In the genomic region with DNA sequence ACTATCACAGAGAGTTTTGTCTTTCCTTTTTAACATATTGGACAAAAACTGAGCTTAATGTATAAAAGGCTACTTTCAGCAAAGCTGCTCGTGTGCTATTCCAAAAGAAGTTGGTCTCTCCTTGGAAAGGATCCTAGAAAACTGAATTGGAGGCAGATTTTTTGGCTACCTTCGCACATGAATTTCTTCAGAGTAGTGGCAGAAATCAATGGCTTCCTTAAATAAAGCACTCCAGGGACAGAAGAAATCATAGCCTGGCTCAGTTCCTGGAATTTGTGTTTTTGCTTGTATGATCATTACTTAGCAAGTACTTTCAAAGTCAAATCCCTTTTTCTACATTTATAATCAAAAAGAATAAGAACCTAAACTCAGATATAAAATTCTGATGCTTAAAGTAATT, we compare ENCODE assay signal across 19 cellular contexts.
"Had no signal": no experiment of that assay in that cellular context is flagged by ENCODE, and none has a peak within 500 bp of the region (broad histone marks: within the 10 kb centered on the region; RNA-seq: fewer than 3 reads in every experiment).

No MANE protein-coding gene starts in this region.

- H3K4me3 ChIP-seq: coronary artery, prostate gland, testis had no signal

- H3K27ac ChIP-seq: coronary artery, prostate gland, testis, WERI-Rb-1 had no signal

- DNase-seq: activated CD4-positive, alpha-beta T cell treated with anti-CD3 and anti-CD28 coated beads for 1 hour; activated CD4-positive, alpha-beta T cell treated with anti-CD3 and anti-CD28 coated beads, Interleukin-2, amount 50 U/mL, for 48 hours; activated naive CD4-positive, alpha-beta T cell; activated naive CD8-positive, alpha-beta T cell treated with anti-CD3 and anti-CD28 coated beads for 36 hours; amniotic stem cell; central memory CD4-positive, alpha-beta T cell; foreskin melanocyte; kidney glomerular epithelial cell; occipital lobe; right cardiac atrium; small intestine; stimulated activated CD4-positive, alpha-beta T cell treated with anti-CD3 and anti-CD28 coated beads, Interleukin-4, amount 100 ng/mL, for 1 hour; stimulated activated naive CD8-positive, alpha-beta T cell treated with anti-CD3 and anti-CD28 coated beads, Interleukin-15, amount 100 ng/mL, for 72 hours; testis; WERI-Rb-1 had no signal

- H3K4me1 ChIP-seq: prostate gland, testis had no signal

- H3K9me3 ChIP-seq: prostate gland, testis had no signal

- FAIRE-seq: endometrium, small intestine had no signal

- H3K36me3 ChIP-seq: prostate gland, WERI-Rb-1 had no signal

- H3K27me3 ChIP-seq: testis had no signal

- ATAC-seq: activated T-helper 17 cell treated with anti-CD3 and anti-CD28 coated beads, Interleukin-2, amount 50 U/mL, for 72 hours; stimulated activated naive CD8-positive, alpha-beta T cell treated with anti-CD3 and anti-CD28 coated beads, Interleukin-15, amount 100 ng/mL, for 72 hours had no signal
